In genomic region chr7:69868921-69869320, GRCh38 we compare ENCODE assay signal across 30 cellular contexts.
"Had no signal": no experiment of that assay in that cellular context is flagged by ENCODE, and none has a peak within 500 bp of the region (broad histone marks: within the 10 kb centered on the region; RNA-seq: fewer than 3 reads in every experiment).

No MANE protein-coding gene starts in this region.

- H3K4me3 Mint-ChIP-seq: activated B cell treated with CpG ODN at 0.5 μM for 24 hours; activated CD8-positive, alpha-beta T cell treated with anti-CD3 and anti-CD28 coated beads for 36 hours; activated naive CD8-positive, alpha-beta T cell; activated T-cell treated with anti-CD3 and anti-CD28 coated beads, Interleukin-2, amount 50 U/mL, for 4 hours; activated T-helper 17 cell treated with anti-CD3 and anti-CD28 coated beads, Interleukin-2, amount 50 U/mL, for 72 hours; central memory CD8-positive, alpha-beta T cell; effector memory CD8-positive, alpha-beta T cell; T-helper 17 cell; T-helper 2 cell treated with Interferon-gamma antibody and Interleukin-4, amounts not matched to agents 5 μg/mL and 100 μg/mL, for 36 hours had no signal

- H3K9me3 ChIP-seq: esophagus muscularis mucosa, gastroesophageal sphincter, heart right ventricle had no signal

- H3K36me3 Mint-ChIP-seq: activated naive CD8-positive, alpha-beta T cell had no signal

- H3K9me3 Mint-ChIP-seq: activated B cell treated with CpG ODN at 0.5 μM for 24 hours; activated CD8-positive, alpha-beta T cell treated with anti-CD3 and anti-CD28 coated beads for 36 hours; activated T-cell treated with anti-CD3 and anti-CD28 coated beads, Interleukin-2, amount 50 U/mL, for 4 hours; central memory CD8-positive, alpha-beta T cell; effector memory CD8-positive, alpha-beta T cell; T-helper 2 cell treated with Interferon-gamma antibody and Interleukin-4, amounts not matched to agents 5 μg/mL and 100 μg/mL, for 36 hours had no signal

- H3K4me3 ChIP-seq: esophagus muscularis mucosa, gastroesophageal sphincter, heart right ventricle had no signal

- H3K27me3 Mint-ChIP-seq: activated B cell treated with CpG ODN at 0.5 μM for 24 hours; activated CD8-positive, alpha-beta T cell treated with anti-CD3 and anti-CD28 coated beads for 36 hours; central memory CD8-positive, alpha-beta T cell had no signal

- H3K36me3 ChIP-seq: brain microvascular endothelial cell, esophagus muscularis mucosa, gastroesophageal sphincter, heart right ventricle, WERI-Rb-1 had no signal

- H3K4me1 Mint-ChIP-seq: activated T-helper 17 cell treated with anti-CD3 and anti-CD28 coated beads, Interleukin-2, amount 50 U/mL, for 72 hours had no signal

- H3K27ac ChIP-seq: brain microvascular endothelial cell, esophagus muscularis mucosa, gastroesophageal sphincter, heart right ventricle, WERI-Rb-1 had no signal

- H3K27ac Mint-ChIP-seq: activated B cell treated with CpG ODN at 0.5 μM for 24 hours; activated CD8-positive, alpha-beta T cell treated with anti-CD3 and anti-CD28 coated beads for 36 hours; activated naive CD8-positive, alpha-beta T cell; activated T-helper 17 cell treated with anti-CD3 and anti-CD28 coated beads, Interleukin-2, amount 50 U/mL, for 72 hours; effector memory CD8-positive, alpha-beta T cell; T-helper 17 cell; T-helper 2 cell treated with Interferon-gamma antibody and Interleukin-4, amounts not matched to agents 5 μg/mL and 100 μg/mL, for 36 hours had no signal

- DNase-seq: activated B cell treated with CpG ODN at 0.5 μM for 24 hours; activated CD4-positive, alpha-beta T cell treated with anti-CD3 and anti-CD28 coated beads for 48 hours; activated CD4-positive, alpha-beta T cell treated with anti-CD3 and anti-CD28 coated beads, Interleukin-2, amount 50 U/mL, for 1 hour; activated CD4-positive, alpha-beta T cell treated with anti-CD3 and anti-CD28 coated beads, Interleukin-2, amount 50 U/mL, for 48 hours; activated CD8-positive, alpha-beta memory T cell treated with anti-CD3 and anti-CD28 coated beads for 24 hours; activated CD8-positive, alpha-beta T cell treated with anti-CD3 and anti-CD28 coated beads for 36 hours; activated effector memory CD4-positive, alpha-beta T cell treated with Interleukin-2 at 50 U/mL for 16 hours; activated gamma-delta T cell treated with Interleukin-2 at 50 U/mL for 16 hours; activated naive CD4-positive, alpha-beta T cell treated with anti-CD3 and anti-CD28 coated beads, Interleukin-2, amount 50 U/mL, for 16 hours; activated naive CD4-positive, alpha-beta T cell treated with Interleukin-2 at 50 U/mL for 16 hours; activated T-cell treated with anti-CD3 and anti-CD28 coated beads, Interleukin-2, amount 50 U/mL, for 4 hours; amniotic stem cell; anterior cingulate cortex; brain microvascular endothelial cell; cortex of kidney; dermis blood vessel endothelial cell; effector CD4-positive, alpha-beta T cell; effector memory CD8-positive, alpha-beta T cell; erythroblast; foreskin melanocyte; heart right ventricle; T-helper 17 cell; T1000; WERI-Rb-1 had no signal
